Comparison of ENCODE assay signal across 13 cellular contexts in the genomic region with DNA sequence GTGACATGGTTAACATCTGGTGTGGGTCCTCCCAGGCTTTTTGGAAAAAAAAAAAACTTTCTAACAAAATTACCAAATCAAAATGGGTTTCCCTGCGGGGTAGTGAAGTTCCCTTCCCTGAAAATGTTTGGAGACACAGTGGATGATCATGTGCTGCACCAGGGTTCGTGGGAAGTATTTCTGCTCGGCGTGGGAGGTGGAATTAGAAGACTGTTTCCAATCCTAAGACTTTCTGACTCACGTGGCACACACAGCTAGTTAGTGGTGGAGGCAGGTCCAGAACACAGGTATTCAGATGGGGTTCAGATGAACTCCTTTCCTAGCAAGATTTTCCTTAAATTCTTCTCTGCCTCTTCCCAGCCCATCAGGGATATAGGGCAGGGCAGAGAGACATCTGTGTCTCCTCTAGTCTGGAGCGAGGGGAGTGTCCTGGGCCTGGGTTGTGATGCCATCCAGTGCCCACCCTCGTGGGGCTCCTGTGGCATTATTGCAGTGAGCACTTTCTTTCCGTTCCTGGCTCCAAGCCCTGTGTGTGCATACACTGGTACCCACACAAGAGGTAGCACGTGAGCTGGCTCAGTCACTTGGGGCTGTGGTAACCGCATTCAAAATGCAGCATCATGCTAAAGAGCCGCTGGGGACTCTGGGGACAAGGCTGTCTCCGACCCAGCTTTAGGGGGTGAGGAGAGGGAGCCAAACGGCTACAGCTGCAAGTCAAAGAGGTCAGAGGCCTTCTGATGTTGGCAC. TPM values are rescaled to one million over a fixed set of nuclear protein-coding genes. Genes with fewer than 3 reads are reported as not detected.
DNase-seq lines count a peak whose midpoint lies in the region; ATAC-seq and TF ChIP-seq lines count a peak whose summit lies in the region.
"Had no signal": no experiment of that assay in that cellular context is flagged by ENCODE, and none has a peak within 500 bp of the region (broad histone marks: within the 10 kb centered on the region; RNA-seq: fewer than 3 reads in every experiment).

No MANE protein-coding gene starts in this region.

- peaks cover 67 to 85% (median 75%) of the 10 kb centered on the region in 10 experiments for H3K4me1 ChIP-seq in BLaER1 treated with 17β-estradiol and CSF1 and Interleukin-3, amounts not matched to agents 10 nM and 100 nM

- H3K4me3 Mint-ChIP-seq in glutamatergic neuron (ENCODE audit: unreplicated experiment) = no peak overlapping the region
- H3K4me3 Mint-ChIP-seq in activated T-helper 17 cell treated with anti-CD3 and anti-CD28 coated beads, Interleukin-2, amount 50 U/mL, for 72 hours = no peak overlapping the region

- H3K36me3 ChIP-seq in BLaER1 treated with 17β-estradiol and CSF1 and Interleukin-3, amounts not matched to agents 10 nM and 100 nM = 0 out of 22 replicates have a peak, but pooled peaks cover 0 to 1% (median 0%) of the 10 kb centered on the region in 11 experiments

- peak; percentile 57 for ATAC-seq in GM18498 (IDR thresholded peaks at IDR 0.05; ENCODE audit: unreplicated experiment)
- no peak for ATAC-seq in GM19395 (IDR thresholded peaks at IDR 0.05; ENCODE audit: unreplicated experiment)
- no peak for ATAC-seq in activated T-helper 17 cell treated with anti-CD3 and anti-CD28 coated beads, Interleukin-2, amount 50 U/mL, for 72 hours (replicated peaks)

- peak overlapping the region; percentile 73 to 88 (median 82) for H3K4me2 ChIP-seq in BLaER1 treated with 17β-estradiol and CSF1 and Interleukin-3, amounts not matched to agents 10 nM and 100 nM

- H3K27me3 ChIP-seq in BLaER1 treated with 17β-estradiol and CSF1 and Interleukin-3, amounts not matched to agents 10 nM and 100 nM = no peaks in the 10 kb centered on the region
- H3K27me3 ChIP-seq: stomach had no signal

- no peak overlapping the region for H3K4me3 ChIP-seq in BLaER1 treated with 17β-estradiol and CSF1 and Interleukin-3, amounts not matched to agents 10 nM and 100 nM
- no peak overlapping the region for H3K4me3 ChIP-seq in NB4 (ENCODE audit: low read depth, low read length)
- H3K4me3 ChIP-seq: stomach had no signal

- peaks cover 9% of the 10 kb centered on the region for H3K36me3 Mint-ChIP-seq in glutamatergic neuron (ENCODE audit: unreplicated experiment)
- peaks cover 21% of the 10 kb centered on the region for H3K36me3 Mint-ChIP-seq in activated T-helper 17 cell treated with anti-CD3 and anti-CD28 coated beads, Interleukin-2, amount 50 U/mL, for 72 hours (ENCODE audit: low read depth)

- TF ChIP-seq CTCF in NB4 (IDR thresholded peaks at IDR 0.05; ENCODE audit: low read depth, low read length) = no peak
- no peak for TF ChIP-seq CTCF in glutamatergic neuron (IDR thresholded peaks at IDR 0.05; ENCODE audit: partially characterized antibody, unreplicated experiment)

- no peak overlapping the region for H3K27ac Mint-ChIP-seq in glutamatergic neuron (ENCODE audit: unreplicated experiment)
- H3K27ac Mint-ChIP-seq in activated T-helper 17 cell treated with anti-CD3 and anti-CD28 coated beads, Interleukin-2, amount 50 U/mL, for 72 hours = no peak overlapping the region

- no peaks in the 10 kb centered on the region for H4K20me1 ChIP-seq in BLaER1 treated with 17β-estradiol and CSF1 and Interleukin-3, amounts not matched to agents 10 nM and 100 nM

- peaks cover 23% of the 10 kb centered on the region for H3K27me3 Mint-ChIP-seq in glutamatergic neuron (ENCODE audit: unreplicated experiment)
- no peaks in the 10 kb centered on the region for H3K27me3 Mint-ChIP-seq in activated T-helper 17 cell treated with anti-CD3 and anti-CD28 coated beads, Interleukin-2, amount 50 U/mL, for 72 hours

- peak overlapping the region in 8 of 11 experiments; percentile 23 to 78 (median 62); a peak in 15 of 22 replicates for H3K9ac ChIP-seq in BLaER1 treated with 17β-estradiol and CSF1 and Interleukin-3, amounts not matched to agents 10 nM and 100 nM

- peak overlapping the region in 9 of 11 experiments; percentile 41 to 86 (median 71); a peak in 18 of 22 replicates for H3K27ac ChIP-seq in BLaER1 treated with 17β-estradiol and CSF1 and Interleukin-3, amounts not matched to agents 10 nM and 100 nM

- peaks cover 22% of the 10 kb centered on the region for H3K9me3 Mint-ChIP-seq in glutamatergic neuron (ENCODE audit: unreplicated experiment)
- no peaks in the 10 kb centered on the region for H3K9me3 Mint-ChIP-seq in activated T-helper 17 cell treated with anti-CD3 and anti-CD28 coated beads, Interleukin-2, amount 50 U/mL, for 72 hours

- H3K4me1 Mint-ChIP-seq in glutamatergic neuron (ENCODE audit: low read depth, unreplicated experiment) = peaks cover 53% of the 10 kb centered on the region
- peaks cover 36% of the 10 kb centered on the region for H3K4me1 Mint-ChIP-seq in activated T-helper 17 cell treated with anti-CD3 and anti-CD28 coated beads, Interleukin-2, amount 50 U/mL, for 72 hours

- DNase-seq in NB4 (ENCODE audit: low read depth) (peak; percentile 90), glutamatergic neuron (peak; percentile 55), NCI-H1105 treated with DMSO at 0.1 percent for 48 hours (lab: John Stamatoyannopoulos, UW) (no peak), NCI-H2196 treated with DMSO at 0.1 percent for 48 hours (lab: John Stamatoyannopoulos, UW; ENCODE audit: unreplicated experiment) (no peak)
- DNase-seq: activated naive CD4-positive, alpha-beta T cell treated with Interleukin-2 at 50 U/mL for 16 hours; effector memory CD4-positive, alpha-beta T cell; foreskin melanocyte; NCI-H345; stomach had no signal

- H3K9me3 ChIP-seq in BLaER1 treated with 17β-estradiol and CSF1 and Interleukin-3, amounts not matched to agents 10 nM and 100 nM (replicated peaks in 1 of 11) = no peaks in the 10 kb centered on the region

- TF ChIP-seq POLR2A in NB4 (IDR thresholded peaks at IDR 0.05; ENCODE audit: extremely low read depth, insufficient read length) = no peak

RNA-seq across cellular contexts. Expression of gene KCNC4, which starts 27.5 kb away (rescaled TPM):
- total RNA-seq in glutamatergic neuron (ENCODE audit: unreplicated experiment) = 9.7 TPM
- total RNA-seq in activated T-helper 17 cell treated with anti-CD3 and anti-CD28 coated beads, Interleukin-2, amount 50 U/mL, for 72 hours = 10 to 100 TPM; 13.4 to 18.9 TPM

Comparison
In these comparisons a context has a peak if more than half of its experiments do, and no peak if none do; other contexts are left out.
1. DNase-seq: peak in NB4 (single experiment) and glutamatergic neuron (single experiment); none in NCI-H1105 treated with DMSO at 0.1 percent for 48 hours (single experiment) and NCI-H2196 treated with DMSO at 0.1 percent for 48 hours (single experiment).